ENCODE assay signal across 1 cellular context in genomic region chr6:146434991-146435390, GRCh38.
TF ChIP-seq lines count a peak whose summit lies in the region.

No MANE protein-coding gene starts in this region.

TF ChIP-seq in HepG2, 621 proteins besides CTCF, POLR2A, EP300 and RAD21 (continued from another document):
- TF ChIP-seq REST (IDR thresholded peaks at IDR 0.05; ENCODE audit: borderline replicate concordance in 1 of 2, low read depth in 1 of 2, low read length in 2 of 2) (no peak), ZNF546 (CRISPR knock-in tag; conservative IDR thresholded peaks at IDR 0.05) (no peak), ARID4A (CRISPR knock-in tag; IDR thresholded peaks at IDR 0.05; ENCODE audit: borderline replicate concordance) (no peak), RORA (CRISPR knock-in tag; IDR thresholded peaks at IDR 0.05) (no peak), MNT (IDR thresholded peaks at IDR 0.05) (peak; percentile 94), ZFP36L2 (CRISPR knock-in tag; IDR thresholded peaks at IDR 0.05) (no peak), MYNN (CRISPR knock-in tag; IDR thresholded peaks at IDR 0.05; ENCODE audit: low read depth) (no peak), CREB1 (IDR thresholded peaks at IDR 0.05) (peak; percentile 25; the same call in 1 of the 2 replicates), CREB1 (CRISPR knock-in tag; IDR thresholded peaks at IDR 0.05) (no peak), NR2F6 (IDR thresholded peaks at IDR 0.05) (no peak), NR2F6 (CRISPR knock-in tag; IDR thresholded peaks at IDR 0.05) (no peak), IKZF5 (CRISPR knock-in tag; IDR thresholded peaks at IDR 0.05) (no peak)
